ENCODE assay signal across 25 cellular contexts in genomic region chr12:79901506-79901905, GRCh38. TPM values are rescaled to one million over a fixed set of nuclear protein-coding genes. Genes with fewer than 3 reads are reported as not detected.
DNase-seq lines count a peak whose midpoint lies in the region; ATAC-seq, FAIRE-seq and TF ChIP-seq lines count a peak whose summit lies in the region.
"Had no signal": no experiment of that assay in that cellular context is flagged by ENCODE, and none has a peak within 500 bp of the region (broad histone marks: within the 10 kb centered on the region; RNA-seq: fewer than 3 reads in every experiment).

No MANE protein-coding gene starts in this region.

- no peak for TF ChIP-seq CTCF in A549 (IDR thresholded peaks at IDR 0.05)
- TF ChIP-seq CTCF in CD14-positive monocyte (IDR thresholded peaks at IDR 0.05): no peak
- no peak for TF ChIP-seq CTCF in WTC11 (IDR thresholded peaks at IDR 0.05)
- TF ChIP-seq CTCF in HepG2 (CRISPR knock-in tag; IDR thresholded peaks at IDR 0.05): no peak
- no peak for TF ChIP-seq CTCF in colonic mucosa (IDR thresholded peaks at IDR 0.05)

- H3K9me3 ChIP-seq in A549 (no peaks in the 10 kb centered on the region), HepG2 (ENCODE audit: low read length) (no peaks in the 10 kb centered on the region), HAP-1 (no peaks in the 10 kb centered on the region), colonic mucosa (no peaks in the 10 kb centered on the region)
- H3K9me3 ChIP-seq: BE2C had no signal

- WGBS in A549 (ENCODE audit: missing lambda C conversion rate): 82% methylated on average over 2 of the region's 2 CpGs
- WGBS in HepG2 (ENCODE audit: low lambda C conversion rate): 95% methylated on average over 2 of the region's 2 CpGs

- H3K27ac ChIP-seq in A549: no peak overlapping the region
- H3K27ac ChIP-seq in HepG2 (ENCODE audit: extremely low read length, insufficient read depth, low read length): peak overlapping the region; percentile 20
- no peak overlapping the region for H3K27ac ChIP-seq in colonic mucosa
- H3K27ac ChIP-seq: KMS-11 had no signal

- H3K36me3 ChIP-seq in HepG2 (replicated peaks in 1 of 2; ENCODE audit: control insufficient read depth in 1 of 2, insufficient read depth in 2 of 2, low read length in 2 of 2) (no peaks in the 10 kb centered on the region), HAP-1 (replicated peaks) (no peaks in the 10 kb centered on the region), colonic mucosa (no peaks in the 10 kb centered on the region)
- H3K36me3 ChIP-seq: BE2C had no signal

- H3K4me2 ChIP-seq in A549 (no peak overlapping the region), HepG2 (ENCODE audit: low read depth, low read length) (no peak overlapping the region)
- H3K4me2 ChIP-seq: KMS-11 had no signal

- H3K4me1 Mint-ChIP-seq in CD14-positive monocyte: peaks cover 39% of the 10 kb centered on the region
- peaks cover 29% of the 10 kb centered on the region for H3K4me1 Mint-ChIP-seq in WTC11

- DNase-seq in A549 (ENCODE audit: low read depth in 1 of 2, low spot score in 1 of 2) (no peak), CD14-positive monocyte (ENCODE audit: low spot score) (no peak), WTC11 (ENCODE audit: low spot score) (no peak), HepG2 (ENCODE audit: low spot score) (no peak), GM19239 (ENCODE audit: insufficient read length, low spot score) (no peak), A172 (ENCODE audit: low spot score) (no peak), HAP-1 (ENCODE audit: low spot score in 2 of 2) (no peak), colonic mucosa (no peak)
- DNase-seq: ACHN, BE2C, Calu3, DMS153, DND-41, MM.1S, NCI-H1092, NCI-H1417 treated with DMSO at 0.1 percent for 48 hours, NCI-H1694 treated with DMSO at 0.1 percent for 48 hours, NCI-H2081, NCI-H2171, NCI-H226, NCI-H510A, NCI-H69, RPMI8226, SHP77 had no signal

- H3K27me3 ChIP-seq in HepG2 (ENCODE audit: control insufficient read depth in 1 of 2, insufficient read depth in 2 of 2, low read length in 2 of 2): no peaks in the 10 kb centered on the region
- H3K27me3 ChIP-seq in HAP-1 (ENCODE audit: low read depth): no peaks in the 10 kb centered on the region
- no peaks in the 10 kb centered on the region for H3K27me3 ChIP-seq in colonic mucosa
- H3K27me3 ChIP-seq: BE2C had no signal

- H2AFZ ChIP-seq in HepG2 (ENCODE audit: low read length): no peak overlapping the region

- ATAC-seq in A549 (no peak), WTC11 (no peak), HepG2 (no peak)

- H3K27me3 Mint-ChIP-seq in CD14-positive monocyte (ENCODE audit: low read depth in 3 of 3): no peaks in the 10 kb centered on the region
- no peaks in the 10 kb centered on the region for H3K27me3 Mint-ChIP-seq in WTC11 (ENCODE audit: low read depth)

- CTCF ChIA-PET in A549 (lab: Yijun Ruan, JAX): no interaction called here
- CTCF ChIA-PET in WTC11 (lab: Charles Lee): no interaction called here
- CTCF ChIA-PET in HepG2 (lab: Yijun Ruan, JAX; ENCODE audit: low intra/inter-chr PET ratio, low total read pairs): no interaction called here

- no peaks in the 10 kb centered on the region for H3K9me3 Mint-ChIP-seq in CD14-positive monocyte
- no peaks in the 10 kb centered on the region for H3K9me3 Mint-ChIP-seq in WTC11

- no peak overlapping the region for H3K9ac ChIP-seq in HepG2 (ENCODE audit: insufficient read depth, low read depth, low read length)
- no peak overlapping the region for H3K9ac ChIP-seq in colonic mucosa (ENCODE audit: low read depth in 2 of 2, low read length in 2 of 2)
- H3K9ac ChIP-seq: KMS-11 had no signal

- TF ChIP-seq RAD21 in A549 (conservative IDR thresholded peaks at IDR 0.05 in 1 of 2, IDR thresholded peaks at IDR 0.05 in 1 of 2) (no peak), HepG2 (CRISPR knock-in tag; IDR thresholded peaks at IDR 0.05) (no peak)

- intact Hi-C loops in CD14-positive monocyte (cut with micrococcal nuclease): no loop called here
- intact Hi-C loops in HepG2 (cut with micrococcal nuclease; ENCODE audit: unreplicated experiment): no loop called here
- intact Hi-C loops in colonic mucosa (cut with DNase I): no loop called here

- H3K4me1 ChIP-seq in A549 (peaks cover 36% of the 10 kb centered on the region), HepG2 (ENCODE audit: insufficient read depth, low read length) (peaks cover 42% of the 10 kb centered on the region), HAP-1 (peaks cover 11% of the 10 kb centered on the region), colonic mucosa (no peaks in the 10 kb centered on the region)
- H3K4me1 ChIP-seq: BE2C had no signal

- FAIRE-seq in A549 (lab: Jason Lieb, UNC) (no peak), HepG2 (lab: Jason Lieb, UNC) (no peak), GM19239 (lab: Jason Lieb, UNC) (no peak)

- no peak for TF ChIP-seq EP300 in A549 (IDR thresholded peaks at IDR 0.05)
- TF ChIP-seq EP300 in HepG2 (IDR thresholded peaks at IDR 0.05; ENCODE audit: low read depth in 2 of 2, low read length in 2 of 2): no peak
- no peak for TF ChIP-seq EP300 in HepG2 (CRISPR knock-in tag; IDR thresholded peaks at IDR 0.05; ENCODE audit: borderline replicate concordance)

- H3K4me3 Mint-ChIP-seq in CD14-positive monocyte (no peak overlapping the region), WTC11 (no peak overlapping the region)

- TF ChIP-seq POLR2A in A549 (IDR thresholded peaks at IDR 0.05; ENCODE audit: low read length) (no peak), HepG2 (IDR thresholded peaks at IDR 0.05; ENCODE audit: insufficient read depth in 1 of 2, low read depth in 2 of 2, low read length in 2 of 2) (no peak)

- H3K4me3 ChIP-seq in A549 (no peak overlapping the region), HepG2 (replicated peaks in 1 of 3; ENCODE audit: insufficient read depth in 1 of 3, low read depth in 2 of 3, low read length in 3 of 3) (no peak overlapping the region), HAP-1 (no peak overlapping the region), colonic mucosa (no peak overlapping the region)

- peaks cover 10% of the 10 kb centered on the region for H4K20me1 ChIP-seq in HepG2 (ENCODE audit: insufficient read depth, low read length)

- H3K27ac Mint-ChIP-seq in CD14-positive monocyte (peak overlapping the region in 5 of 7 donors; percentile 4 to 57 (median 23)), WTC11 (peak overlapping the region; percentile 55)

- no TSS peak for BruUV-seq in HepG2 (replicated peaks; lab: Mats Ljungman, UMichigan)

- POLR2A ChIA-PET in A549 (lab: Yijun Ruan, JAX): no interaction called here
- POLR2A ChIA-PET in WTC11 (lab: Charles Lee): no interaction called here
- POLR2A ChIA-PET in HepG2 (lab: Yijun Ruan, JAX): no interaction called here

- in situ Hi-C loops in HepG2 (cut with HindIII; ENCODE audit: extremely low pct_ligation_motif_present, low pct_unique_long_range_greater_than_20kb): no loop called here
- in situ Hi-C loops in HAP-1 (cut with MboI; ENCODE audit: low sequenced_read_pairs): no loop called here

- H3K36me3 Mint-ChIP-seq in CD14-positive monocyte: no peaks in the 10 kb centered on the region
- H3K36me3 Mint-ChIP-seq in WTC11: no peaks in the 10 kb centered on the region

- H3K79me2 ChIP-seq in HepG2 (ENCODE audit: insufficient read depth, low read length): peaks cover 78% of the 10 kb centered on the region

TF ChIP-seq in A549, 52 proteins besides CTCF, POLR2A, EP300 and RAD21:
- no peak for TF ChIP-seq FOXS1 (CRISPR knock-in tag; IDR thresholded peaks at IDR 0.05)
- TF ChIP-seq CEBPB (IDR thresholded peaks at IDR 0.05): peak; percentile 28 to 66; a peak in 3 of 4 replicates

TF ChIP-seq in WTC11, 78 proteins besides CTCF, POLR2A, EP300 and RAD21 (continues in another document):
- TF ChIP-seq FOXP1 (CRISPR knock-in tag; IDR thresholded peaks at IDR 0.05; ENCODE audit: borderline replicate concordance): no peak

TF ChIP-seq in HepG2, 621 proteins besides CTCF, POLR2A, EP300 and RAD21 (continues in another document):
- no peak for TF ChIP-seq ZNF777 (CRISPR knock-in tag; IDR thresholded peaks at IDR 0.05)
- TF ChIP-seq ZNF205 (CRISPR knock-in tag; IDR thresholded peaks at IDR 0.05): peak; percentile 88; the same call in 1 of the 2 replicates
- TF ChIP-seq ZBTB42 (CRISPR knock-in tag; IDR thresholded peaks at IDR 0.05): no peak
- no peak for TF ChIP-seq ZNF550 (CRISPR knock-in tag; IDR thresholded peaks at IDR 0.05; ENCODE audit: borderline replicate concordance)

RNA-seq across cellular contexts. Expression of gene PPP1R12A, which starts 33.4 kb away (rescaled TPM):
- polyA plus RNA-seq in A549 (2011; rRNA removed) (48.5 and 74.8 TPM in 2 replicates), A549 (2017; fragmentation: RNase III; extraction: RNeasy Plus Mini Kit Qiagen cat#74134 plus additional on column Dnase treatment) (28.0 to 32.0 TPM (median 29.4 TPM) in 3 replicates), CD14-positive monocyte (10 to 100 TPM; 33.1 to 57.2 TPM), HepG2 (2011; rRNA removed) (15.2 and 23.8 TPM in 2 replicates)
- polyA plus RNA-seq in A549 (2012; cell fraction: cytosol; rRNA removed): 10.9 TPM in 2 replicates
- polyA plus RNA-seq in A549 (2012; cell fraction: nucleus; rRNA removed): 14.0 and 15.0 TPM in 2 replicates
- polyA minus RNA-seq in A549 (2011; rRNA and poly(A)+ RNA removed): 80.9 and 86.0 TPM in 2 replicates
- total RNA-seq in WTC11 (2021) (74.2 to 83.8 TPM (median 77.0 TPM) in 3 replicates), HepG2 (2016; rRNA removed; fragmentation: Illumina TruSeq; extraction: Trizol) (38.1 and 50.0 TPM in 2 replicates), colonic mucosa (10 to 100 TPM; 57.5 to 79.2 TPM)
- 9.5 and 9.7 TPM in 2 replicates for total RNA-seq in HepG2 (2016; cell fraction: cytosol; rRNA removed; fragmentation: Illumina TruSeq; extraction: Trizol; ENCODE audit: low read depth)
- 34.3 and 46.1 TPM in 2 replicates for total RNA-seq in HepG2 (2016; cell fraction: insoluble cytoplasmic fraction; rRNA removed; fragmentation: Illumina TruSeq; extraction: Trizol)
- 9.0 and 11.0 TPM in 2 replicates for total RNA-seq in HepG2 (2016; cell fraction: membrane; rRNA removed; fragmentation: Illumina TruSeq; extraction: Trizol)
- 71.8 and 85.6 TPM in 2 replicates for total RNA-seq in HepG2 (2016; cell fraction: nucleus; rRNA removed; fragmentation: Illumina TruSeq; extraction: Trizol)
- 5.3 and 7.6 TPM in 2 replicates for polyA plus RNA-seq in HepG2 (2011; cell fraction: cytosol; rRNA removed)
- 20.0 and 20.9 TPM in 2 replicates for polyA plus RNA-seq in HepG2 (2011; cell fraction: nucleus; rRNA removed)
- polyA plus RNA-seq in HepG2 (2012): 14.8 and 21.7 TPM in 2 replicates
- polyA plus RNA-seq in HepG2 (2016; cell fraction: cytosol; fragmentation: Illumina TruSeq; extraction: Trizol; ENCODE audit: low read depth): 0.25 and 0.49 TPM in 2 replicates
- polyA plus RNA-seq in HepG2 (2016; cell fraction: insoluble cytoplasmic fraction; fragmentation: Illumina TruSeq; extraction: Trizol; ENCODE audit: low read depth): 13.4 and 14.7 TPM in 2 replicates
- polyA plus RNA-seq in HepG2 (2016; cell fraction: membrane; fragmentation: Illumina TruSeq; extraction: Trizol; ENCODE audit: low read depth): 1.1 and 1.3 TPM in 2 replicates
- 32.1 and 35.6 TPM in 2 replicates for polyA plus RNA-seq in HepG2 (2016; cell fraction: nucleus; fragmentation: Illumina TruSeq; extraction: Trizol; ENCODE audit: insufficient read depth, low read depth)
- polyA minus RNA-seq in HepG2 (2011; rRNA and poly(A)+ RNA removed; ENCODE audit: low replicate concordance): 46.9 and 51.1 TPM in 2 replicates
- polyA minus RNA-seq in HepG2 (2011; cell fraction: cytosol; rRNA and poly(A)+ RNA removed): 32.1 and 37.0 TPM in 2 replicates
- polyA minus RNA-seq in HepG2 (2011; cell fraction: nucleus; rRNA and poly(A)+ RNA removed): 148 and 194 TPM in 2 replicates
- 59.9 and 65.0 TPM in 2 replicates for total RNA-seq in A172 (2014; rRNA removed; shearing (Covaris generic))
